ENCODE assay signal across 20 cellular contexts in the genomic region with DNA sequence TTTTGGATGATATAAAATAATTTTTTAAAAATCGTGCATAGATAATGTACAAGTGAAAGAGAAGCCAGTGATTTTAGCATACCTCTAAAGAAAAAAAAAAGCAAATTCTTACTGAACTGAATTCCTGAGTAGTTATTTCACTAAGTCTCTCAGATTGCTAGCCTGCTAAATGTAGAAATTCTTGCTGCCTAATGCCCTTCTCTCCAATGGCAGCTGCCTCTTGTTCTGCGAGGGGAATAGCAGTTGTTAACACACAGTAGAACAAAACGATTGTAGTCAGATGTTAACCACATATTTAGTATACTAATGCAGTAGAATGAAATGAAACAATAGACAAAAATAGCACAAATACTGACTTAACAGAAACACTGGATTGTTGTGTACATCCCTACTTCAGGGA. TPM values are rescaled to one million over a fixed set of nuclear protein-coding genes. Genes with fewer than 3 reads are reported as not detected.
DNase-seq lines count a peak whose midpoint lies in the region.
"Had no signal": no experiment of that assay in that cellular context is flagged by ENCODE, and none has a peak within 500 bp of the region (broad histone marks: within the 10 kb centered on the region; RNA-seq: fewer than 3 reads in every experiment).

No MANE protein-coding gene starts in this region.

- peak overlapping the region; percentile 21 for H3K4me3 ChIP-seq in adipocyte (ENCODE audit: low read length)
- H3K4me3 ChIP-seq: transverse colon had no signal

- H3K27me3 ChIP-seq in adipocyte (replicated peaks; ENCODE audit: control insufficient read depth, insufficient read depth, low read length), result no peaks in the 10 kb centered on the region
- H3K27me3 ChIP-seq: BE2C, transverse colon had no signal

- peaks cover 59% of the 10 kb centered on the region for H3K36me3 ChIP-seq in adipocyte (ENCODE audit: control insufficient read depth, insufficient read depth, low read length, severe bottlenecking)

- H3K9me3 ChIP-seq in adipocyte (ENCODE audit: control insufficient read depth, low read length), result no peaks in the 10 kb centered on the region
- H3K9me3 ChIP-seq: BE2C, transverse colon had no signal

- DNase-seq in EH (ENCODE audit: low read depth) (peak; percentile 43), adipocyte (ENCODE audit: low read depth) (peak; percentile 59), globus pallidus (ENCODE audit: low spot score) (peak; percentile 35), renal cortical epithelial cell (ENCODE audit: low read depth) (peak; percentile 40), NCI-H1105 treated with DMSO at 0.1 percent for 48 hours (lab: John Stamatoyannopoulos, UW) (no peak), inferior parietal cortex (ENCODE audit: extremely low spot score) (no peak)
- no peak for DNase-seq in activated CD4-positive, alpha-beta T cell treated with anti-CD3 and anti-CD28 coated beads, Interleukin-2, amount 50 U/mL, for 48 hours
- DNase-seq: activated naive CD8-positive, alpha-beta T cell treated with anti-CD3 and anti-CD28 coated beads for 36 hours; BE2C; foreskin melanocyte; hypothalamus; mammary epithelial cell; NCI-H1417 treated with DMSO at 0.1 percent for 48 hours; NCI-H524 treated with DMSO at 0.1 percent for 48 hours; stimulated activated CD4-positive, alpha-beta T cell treated with anti-CD3 and anti-CD28 coated beads, Interleukin-2, amount 100 ng/mL, for 24 hours; stimulated activated naive CD4-positive, alpha-beta T cell; SW 1271; transverse colon had no signal

- H3K4me1 ChIP-seq in adipocyte (ENCODE audit: control insufficient read depth, insufficient read depth, low read length), result peaks cover 26% of the 10 kb centered on the region
- H3K4me1 ChIP-seq: BE2C had no signal

- no peak overlapping the region for H3K9ac ChIP-seq in adipocyte (ENCODE audit: low read length)

RNA-seq across cellular contexts. Expression of a gene that starts 26.8 kb away (rescaled TPM):
- 39.4 and 59.6 TPM in 2 replicates for total RNA-seq in renal cortical epithelial cell

RNA-seq across cellular contexts. Expression of a gene that starts 33.5 kb away (rescaled TPM):
- 0.25 TPM in 1 of 2 replicates, not detected in the other for total RNA-seq in renal cortical epithelial cell
- total RNA-seq: activated naive CD8-positive, alpha-beta T cell treated with anti-CD3 and anti-CD28 coated beads for 36 hours; Daoy; endothelial cell of umbilical vein; mammary epithelial cell had no signal

Comparison
In these comparisons a context has a peak if more than half of its experiments do, and no peak if none do; other contexts are left out.
1. DNase-seq: peak in EH (single experiment), adipocyte (single experiment), globus pallidus (single experiment) and renal cortical epithelial cell (single experiment); none in NCI-H1105 treated with DMSO at 0.1 percent for 48 hours (single experiment), activated CD4-positive, alpha-beta T cell treated with anti-CD3 and anti-CD28 coated beads, Interleukin-2, amount 50 U/mL, for 48 hours (0 of 2) and inferior parietal cortex (single experiment).